In the genomic region with DNA sequence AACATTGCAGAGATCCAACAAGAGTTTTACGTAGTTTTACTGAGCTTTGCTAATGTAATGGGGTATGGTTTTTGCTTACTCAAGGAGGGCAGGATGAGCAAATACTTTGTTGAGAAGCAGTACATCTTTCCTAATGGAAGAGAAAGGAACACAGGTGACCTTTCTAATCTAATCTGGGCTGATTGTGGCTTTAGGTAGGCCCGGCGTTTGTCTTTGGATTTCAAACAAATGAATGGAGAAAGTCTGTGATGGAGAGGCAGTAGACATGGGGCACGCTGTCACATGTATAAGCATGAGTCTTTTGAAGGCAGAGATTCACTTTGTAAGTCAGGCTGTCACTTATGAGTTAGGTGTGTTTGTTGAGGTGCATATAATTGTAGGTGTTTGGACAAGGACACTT, we compare ENCODE assay signal across 1 cellular context.
TF ChIP-seq lines count a peak whose summit lies in the region.

No MANE protein-coding gene starts in this region.

TF ChIP-seq in H1, 55 proteins besides CTCF, POLR2A, EP300 and RAD21:
- TF ChIP-seq GTF2F1 (IDR thresholded peaks at IDR 0.05; ENCODE audit: borderline replicate concordance, low read depth, low read length): no peak
- TF ChIP-seq NRF1 (IDR thresholded peaks at IDR 0.05; ENCODE audit: low read depth, low read length): no peak
- no peak for TF ChIP-seq ZNF274 (IDR thresholded peaks at IDR 0.05; ENCODE audit: borderline replicate concordance, extremely low read depth, low read length)
- no peak for TF ChIP-seq GABPA (IDR thresholded peaks at IDR 0.05; ENCODE audit: borderline replicate concordance, insufficient read depth, low read length)
- TF ChIP-seq MAFK (IDR thresholded peaks at IDR 0.05; ENCODE audit: low read depth, low read length): no peak
- no peak for TF ChIP-seq RBBP5 (IDR thresholded peaks at IDR 0.05; ENCODE audit: borderline replicate concordance, low read depth, low read length)
- no peak for TF ChIP-seq SP2 (IDR thresholded peaks at IDR 0.05; ENCODE audit: low read length)
- no peak for TF ChIP-seq BRCA1 (IDR thresholded peaks at IDR 0.05; ENCODE audit: low read depth, low read length)
